In the genomic region with DNA sequence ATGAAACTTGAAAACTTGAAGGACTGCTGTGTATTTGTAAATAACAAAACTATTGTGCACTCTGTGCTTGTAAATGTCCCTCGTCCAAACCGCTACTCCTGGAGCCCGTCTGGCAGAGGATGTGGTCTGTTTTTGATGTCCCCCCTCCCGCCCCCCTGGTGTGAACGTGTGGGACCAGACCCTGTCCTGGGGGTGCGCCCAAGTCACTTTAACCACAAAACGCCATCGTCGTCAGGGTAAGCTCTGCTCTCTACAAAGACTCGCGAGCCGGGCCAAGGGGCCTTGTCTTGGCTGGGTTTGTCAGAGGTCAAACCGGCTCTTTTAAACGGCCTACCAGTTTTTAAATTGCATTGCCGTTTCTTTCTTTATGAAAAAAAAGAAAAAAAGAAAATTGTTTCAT, we compare ENCODE assay signal across 19 cellular contexts.
A peak's percentile ranks its signal among the peaks of the same experiment; 100 is the strongest.
DNase-seq lines count a peak whose midpoint lies in the region; ATAC-seq, FAIRE-seq and TF ChIP-seq lines count a peak whose summit lies in the region.
"Had no signal": no experiment of that assay in that cellular context is flagged by ENCODE, and none has a peak within 500 bp of the region (broad histone marks: within the 10 kb centered on the region; RNA-seq: fewer than 3 reads in every experiment).

No MANE protein-coding gene starts in this region.

- ATAC-seq in natural killer cell (peak; percentile 72 to 82 (median 79)), GM21737 (IDR thresholded peaks at IDR 0.05; ENCODE audit: unreplicated experiment) (no peak)
- ATAC-seq: A549 had no signal

- no peak overlapping the region for H3K4me3 ChIP-seq in uterus
- H3K4me3 ChIP-seq: A549, PC-9, SJCRH30 had no signal

- H3K27ac ChIP-seq in uterus, result peak overlapping the region; percentile 57 to 69
- H3K27ac ChIP-seq: A549, HL-60, PC-9, SJCRH30 had no signal

- no peak for FAIRE-seq in D721Med (lab: Jason Lieb, UNC)
- FAIRE-seq: A549 had no signal

- H3K9me3 Mint-ChIP-seq in natural killer cell, result no peaks in the 10 kb centered on the region

- H3K36me3 ChIP-seq in uterus, result no peaks in the 10 kb centered on the region
- H3K36me3 ChIP-seq: SJCRH30 had no signal

- H3K4me1 ChIP-seq in uterus, result no peaks in the 10 kb centered on the region
- H3K4me1 ChIP-seq: A549, SJCRH30 had no signal

- intact Hi-C loops in natural killer cell (cut with micrococcal nuclease), result loop anchor here (1.0 to 5.0 kb wide), 4 partner anchors 14 to 345 kb away; a partner anchor contains a TSS
- intact Hi-C loops in uterus (cut with DNase I; ENCODE audit: low total_unique reads), result no loop called here

- H3K27ac Mint-ChIP-seq in natural killer cell, result peak overlapping the region; percentile 89 to 90

- peak overlapping the region; percentile 66 for H3K4me3 Mint-ChIP-seq in natural killer cell
- H3K4me3 Mint-ChIP-seq: CD14-positive monocyte had no signal

- peak; percentile 15 for DNase-seq in stimulated activated CD8-positive, alpha-beta memory T cell treated with anti-CD3 and anti-CD28 coated beads, Interleukin-12 subunit alpha, Interleukin-12 subunit beta, amount 100 ng/mL, for 4 hours (ENCODE audit: low read depth)
- DNase-seq in stimulated activated CD8-positive, alpha-beta memory T cell treated with anti-CD3 and anti-CD28 coated beads, Interleukin-4, amount 100 ng/mL, for 48 hours, result no peak
- DNase-seq in UCSD-AML1 (lab: John Stamatoyannopoulos, UW; ENCODE audit: unreplicated experiment), result peak; percentile 34
- peak; percentile 69 for DNase-seq in natural killer cell
- DNase-seq in uterus, result no peak
- no peak for DNase-seq in NCI-H1417 treated with DMSO at 0.1 percent for 48 hours (lab: John Stamatoyannopoulos, UW)
- DNase-seq in D721Med (ENCODE audit: insufficient read length, low spot score), result no peak
- DNase-seq: Calu3, DMS79, H7, KG1, NCI-H1092, NCI-H524, PC-9, SJCRH30 had no signal

- no peaks in the 10 kb centered on the region for H3K36me3 Mint-ChIP-seq in natural killer cell
- H3K36me3 Mint-ChIP-seq: CD14-positive monocyte had no signal

- no peaks in the 10 kb centered on the region for H3K9me3 ChIP-seq in uterus
- H3K9me3 ChIP-seq: A549, SJCRH30 had no signal

- TF ChIP-seq CTCF in natural killer cell (IDR thresholded peaks at IDR 0.05) (no peak), uterus (IDR thresholded peaks at IDR 0.05) (no peak), D721Med (IDR thresholded peaks at IDR 0.05; ENCODE audit: insufficient read depth, missing control alignments) (no peak)

- no peaks in the 10 kb centered on the region for H3K27me3 Mint-ChIP-seq in natural killer cell (ENCODE audit: low read depth in 2 of 2)

- H3K27me3 ChIP-seq in uterus, result no peaks in the 10 kb centered on the region
- H3K27me3 ChIP-seq: SJCRH30 had no signal

- H3K4me1 Mint-ChIP-seq in natural killer cell, result peaks cover 21 to 43% of the 10 kb centered on the region in 2 donors
- H3K4me1 Mint-ChIP-seq: CD14-positive monocyte had no signal

- TF ChIP-seq POLR2A in uterus (IDR thresholded peaks at IDR 0.05), result no peak

Comparison
In these comparisons a context has a peak if more than half of its experiments do, and no peak if none do; other contexts are left out.
1. DNase-seq: peak in stimulated activated CD8-positive, alpha-beta memory T cell treated with anti-CD3 and anti-CD28 coated beads, Interleukin-12 subunit alpha, Interleukin-12 subunit beta, amount 100 ng/mL, for 4 hours (single experiment), UCSD-AML1 (single experiment) and natural killer cell (single experiment); none in stimulated activated CD8-positive, alpha-beta memory T cell treated with anti-CD3 and anti-CD28 coated beads, Interleukin-4, amount 100 ng/mL, for 48 hours (single experiment), uterus (0 of 2), NCI-H1417 treated with DMSO at 0.1 percent for 48 hours (single experiment) and D721Med (single experiment).